In genomic region chr3:9398715-9399708, GRCh38 we compare ENCODE assay signal across 8 cellular contexts. TPM values are rescaled to one million over a fixed set of nuclear protein-coding genes. Genes with fewer than 3 reads are reported as not detected.
DNase-seq lines count a peak whose midpoint lies in the region; ATAC-seq and TF ChIP-seq lines count a peak whose summit lies in the region.

No MANE protein-coding gene starts in this region.

- 0 to 1% methylated on average over 9 of the region's 9 CpGs for WGBS in esophagus squamous epithelium, 2 donors

- H3K4me3 Mint-ChIP-seq in IgD-negative memory B cell (peak overlapping the region; percentile 88 to 100 (median 98)), WTC11 (peak overlapping the region; percentile 100)

- no peaks in the 10 kb centered on the region for H3K9me3 Mint-ChIP-seq in IgD-negative memory B cell
- no peaks in the 10 kb centered on the region for H3K9me3 Mint-ChIP-seq in WTC11

- H3K27me3 ChIP-seq in esophagus squamous epithelium: no peaks in the 10 kb centered on the region
- H3K27me3 ChIP-seq in neutrophil: no peaks in the 10 kb centered on the region

- H3K27ac Mint-ChIP-seq in IgD-negative memory B cell: peak overlapping the region; percentile 96 to 100 (median 100)
- H3K27ac Mint-ChIP-seq in WTC11: peak overlapping the region; percentile 100

- CTCF ChIA-PET in WTC11 (lab: Charles Lee): interaction anchor here (0.5 to 1.7 kb wide), 5 partner anchors 12 to 91 kb away, joined by 3 to 7 read pairs (median 3); partner anchors contain the start of gene THUMPD3

- POLR2A ChIA-PET in WTC11 (lab: Charles Lee): interaction anchor here (0.9 to 4.6 kb wide), 6 partner anchors 9 to 36 kb away, joined by 3 to 36 read pairs (median 6); partner anchors contain the start of gene THUMPD3

- H3K4me1 ChIP-seq in esophagus squamous epithelium (peaks cover 52 to 77% (median 53%) of the 10 kb centered on the region in 3 donors), neutrophil (ENCODE audit: control insufficient read depth in 1 of 2, insufficient read depth in 1 of 2, low read depth in 1 of 2, low read length in 1 of 2) (peaks cover 64 to 65% of the 10 kb centered on the region in 2 experiments)

- no peaks in the 10 kb centered on the region for H3K9me3 ChIP-seq in esophagus squamous epithelium
- H3K9me3 ChIP-seq in neutrophil: no peaks in the 10 kb centered on the region

- peaks cover 59 to 63% (median 63%) of the 10 kb centered on the region in 3 donors for H3K4me1 Mint-ChIP-seq in IgD-negative memory B cell
- peaks cover 66% of the 10 kb centered on the region for H3K4me1 Mint-ChIP-seq in WTC11

- TF ChIP-seq CTCF in WTC11 (IDR thresholded peaks at IDR 0.05): no peak
- no peak for TF ChIP-seq CTCF in esophagus squamous epithelium (IDR thresholded peaks at IDR 0.05)
- TF ChIP-seq CTCF in neutrophil (IDR thresholded peaks at IDR 0.05): no peak

- ATAC-seq in WTC11 (no peak), GM21529 (IDR thresholded peaks at IDR 0.05; ENCODE audit: unreplicated experiment) (no peak), HG03196 (IDR thresholded peaks at IDR 0.05; ENCODE audit: unreplicated experiment) (no peak)

- no peaks in the 10 kb centered on the region for H3K27me3 Mint-ChIP-seq in IgD-negative memory B cell
- H3K27me3 Mint-ChIP-seq in WTC11 (ENCODE audit: low read depth): no peaks in the 10 kb centered on the region

- H3K36me3 ChIP-seq in esophagus squamous epithelium (peaks cover 0 to 9% (median 0%) of the 10 kb centered on the region in 3 donors), neutrophil (no peaks in the 10 kb centered on the region)

- DNase-seq in ELR (ENCODE audit: low read depth): peak; percentile 73
- DNase-seq in WTC11 (ENCODE audit: low spot score): no peak
- DNase-seq in esophagus squamous epithelium (lab: John Stamatoyannopoulos, UW): no peak
- no peak for DNase-seq in NCI-H1694 treated with DMSO at 0.1 percent for 48 hours (lab: John Stamatoyannopoulos, UW)

- intact Hi-C loops in esophagus squamous epithelium (cut with DNase I): no loop called here

- peak overlapping the region; percentile 96 to 100 (median 100) for H3K27ac ChIP-seq in esophagus squamous epithelium
- H3K27ac ChIP-seq in neutrophil: peak overlapping the region; percentile 99

- no peak for TF ChIP-seq POLR2A in esophagus squamous epithelium (IDR thresholded peaks at IDR 0.05)

- H3K36me3 Mint-ChIP-seq in IgD-negative memory B cell (peaks cover 4% of the 10 kb centered on the region), WTC11 (peaks cover 26% of the 10 kb centered on the region)

- H3K4me3 ChIP-seq in esophagus squamous epithelium (peak overlapping the region; percentile 62 to 97 (median 86)), neutrophil (ENCODE audit: low read depth in 1 of 2, low read length in 1 of 2) (peak overlapping the region; percentile 87 to 93)

TF ChIP-seq in WTC11, 78 proteins besides CTCF, POLR2A, EP300 and RAD21:
- TF ChIP-seq MXD4 (CRISPR knock-in tag; IDR thresholded peaks at IDR 0.05; ENCODE audit: borderline replicate concordance): no peak
- 0 out of 2 replicates have a peak, but pooled peaks have one; percentile 15 for TF ChIP-seq TEAD1 (CRISPR knock-in tag; IDR thresholded peaks at IDR 0.05)
- TF ChIP-seq, protein P1, sequence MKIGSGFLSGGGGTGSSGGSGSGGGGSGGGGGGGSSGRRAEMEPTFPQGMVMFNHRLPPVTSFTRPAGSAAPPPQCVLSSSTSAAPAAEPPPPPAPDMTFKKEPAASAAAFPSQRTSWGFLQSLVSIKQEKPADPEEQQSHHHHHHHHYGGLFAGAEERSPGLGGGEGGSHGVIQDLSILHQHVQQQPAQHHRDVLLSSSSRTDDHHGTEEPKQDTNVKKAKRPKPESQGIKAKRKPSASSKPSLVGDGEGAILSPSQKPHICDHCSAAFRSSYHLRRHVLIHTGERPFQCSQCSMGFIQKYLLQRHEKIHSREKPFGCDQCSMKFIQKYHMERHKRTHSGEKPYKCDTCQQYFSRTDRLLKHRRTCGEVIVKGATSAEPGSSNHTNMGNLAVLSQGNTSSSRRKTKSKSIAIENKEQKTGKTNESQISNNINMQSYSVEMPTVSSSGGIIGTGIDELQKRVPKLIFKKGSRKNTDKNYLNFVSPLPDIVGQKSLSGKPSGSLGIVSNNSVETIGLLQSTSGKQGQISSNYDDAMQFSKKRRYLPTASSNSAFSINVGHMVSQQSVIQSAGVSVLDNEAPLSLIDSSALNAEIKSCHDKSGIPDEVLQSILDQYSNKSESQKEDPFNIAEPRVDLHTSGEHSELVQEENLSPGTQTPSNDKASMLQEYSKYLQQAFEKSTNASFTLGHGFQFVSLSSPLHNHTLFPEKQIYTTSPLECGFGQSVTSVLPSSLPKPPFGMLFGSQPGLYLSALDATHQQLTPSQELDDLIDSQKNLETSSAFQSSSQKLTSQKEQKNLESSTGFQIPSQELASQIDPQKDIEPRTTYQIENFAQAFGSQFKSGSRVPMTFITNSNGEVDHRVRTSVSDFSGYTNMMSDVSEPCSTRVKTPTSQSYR (CRISPR knock-in tag; IDR thresholded peaks at IDR 0.05): 0 out of 2 replicates have a peak, but pooled peaks have one; percentile 8
TF ChIP-seq in WTC11: peak in this region for 2.

RNA-seq across cellular contexts. Expression of gene SETD5, which starts 1.6 kb away (rescaled TPM):
- polyA plus RNA-seq in IgD-negative memory B cell: 57.3 TPM
- total RNA-seq in WTC11 (2021) (247 to 279 TPM (median 268 TPM) in 3 replicates), esophagus squamous epithelium (10 to 100 TPM; 41.8 to 89.3 (median 54.4) TPM)

RNA-seq across cellular contexts. Expression of gene THUMPD3, which starts 36.2 kb away (rescaled TPM):
- polyA plus RNA-seq in IgD-negative memory B cell: 17.9 TPM
- total RNA-seq in WTC11 (2021) (55.2 to 67.5 TPM (median 66.0 TPM) in 3 replicates), esophagus squamous epithelium (10 to 100 TPM; 18.9 to 32.8 (median 31.1) TPM)
